13 cellular contexts compared by ENCODE assay signal in genomic region chr6:169862464-169863148, GRCh38.
DNase-seq lines count a peak whose midpoint lies in the region; ATAC-seq and TF ChIP-seq lines count a peak whose summit lies in the region.
"Had no signal": no experiment of that assay in that cellular context is flagged by ENCODE, and none has a peak within 500 bp of the region (broad histone marks: within the 10 kb centered on the region; RNA-seq: fewer than 3 reads in every experiment).

No MANE protein-coding gene starts in this region.

- H3K4me3 ChIP-seq in DOHH2 (ENCODE audit: low read length), result no peak overlapping the region

- no peaks in the 10 kb centered on the region for H4K20me1 ChIP-seq in DOHH2 (ENCODE audit: control insufficient read depth, insufficient read depth, low read depth, low read length)

- 0 out of 2 replicates have a peak overlapping the region, but pooled peaks have one; percentile 6 for H3K4me2 ChIP-seq in DOHH2 (ENCODE audit: low read length)

- no peak for TF ChIP-seq CTCF in DOHH2 (IDR thresholded peaks at IDR 0.05; ENCODE audit: low read depth, low read length, poor library complexity, severe bottlenecking)

- H3K27ac ChIP-seq in DOHH2 (ENCODE audit: low read depth, low read length), result no peak overlapping the region
- H3K27ac ChIP-seq in epithelial cell of prostate, result no peak overlapping the region

- no peaks in the 10 kb centered on the region for H3K79me2 ChIP-seq in DOHH2 (ENCODE audit: control insufficient read depth, low read length)

- H3F3A ChIP-seq in DOHH2 (ENCODE audit: control insufficient read depth, insufficient read depth), result 0 out of 2 replicates have a peak, but pooled peaks cover 2% of the 10 kb centered on the region

- peaks cover 58% of the 10 kb centered on the region for H3K4me1 ChIP-seq in DOHH2 (ENCODE audit: control insufficient read depth, low read length)

- no peak for ATAC-seq in HG03442 (IDR thresholded peaks at IDR 0.05; ENCODE audit: unreplicated experiment)
- ATAC-seq: activated CD8-positive, alpha-beta T cell treated with anti-CD3 and anti-CD28 coated beads for 36 hours; natural killer cell treated with Interleukin-12 subunit alpha and Interleukin-12 subunit beta and Interleukin-15 and Interleukin-18, amount 100 ng/mL, for 72 hours had no signal

- peaks cover 24% of the 10 kb centered on the region for H3K9me3 ChIP-seq in DOHH2 (ENCODE audit: control insufficient read depth, insufficient read depth, low read length)

- no peaks in the 10 kb centered on the region for H3K9me2 ChIP-seq in DOHH2 (replicated peaks; ENCODE audit: control insufficient read depth, low read length)

- H3K36me3 ChIP-seq in DOHH2 (ENCODE audit: control insufficient read depth, low read length), result no peaks in the 10 kb centered on the region

- DNase-seq in AG20443 (ENCODE audit: low spot score) (peak; percentile 6), epithelial cell of prostate (ENCODE audit: low read depth, low spot score) (peak; percentile 2), mesenteric fat pad (ENCODE audit: low spot score) (peak; percentile 71), RPMI8226 (no peak), kidney glomerular epithelial cell (lab: John Stamatoyannopoulos, UW) (no peak), HuH-7.5 (ENCODE audit: low spot score) (no peak)
- DNase-seq: activated CD8-positive, alpha-beta T cell treated with anti-CD3 and anti-CD28 coated beads for 36 hours; effector memory CD4-positive, alpha-beta T cell; HCEC 1CT; NCI-H2029 had no signal

- H3K27me3 ChIP-seq in DOHH2 (ENCODE audit: control insufficient read depth, low read length), result no peaks in the 10 kb centered on the region

Comparison
In these comparisons a context has a peak if more than half of its experiments do, and no peak if none do; other contexts are left out.
1. DNase-seq: peak in AG20443 (single experiment), epithelial cell of prostate (single experiment) and mesenteric fat pad (single experiment); none in RPMI8226 (single experiment), kidney glomerular epithelial cell (single experiment) and HuH-7.5 (single experiment).